23 cellular contexts compared by ENCODE assay signal in genomic region chr5:91245871-91246270, GRCh38.
A peak's percentile ranks its signal among the peaks of the same experiment; 100 is the strongest.
DNase-seq lines count a peak whose midpoint lies in the region; ATAC-seq and TF ChIP-seq lines count a peak whose summit lies in the region.
"Had no signal": no experiment of that assay in that cellular context is flagged by ENCODE, and none has a peak within 500 bp of the region (broad histone marks: within the 10 kb centered on the region; RNA-seq: fewer than 3 reads in every experiment).

No MANE protein-coding gene starts in this region.

- H4K20me1 ChIP-seq in OCI-LY7 (ENCODE audit: insufficient read depth, low read length), result no peaks in the 10 kb centered on the region

- H3K36me3 Mint-ChIP-seq in activated T-cell treated with anti-CD3 and anti-CD28 coated beads, Interleukin-2, amount 50 U/mL, for 72 hours (ENCODE audit: insufficient read depth in 2 of 2), result peaks cover 9 to 11% of the 10 kb centered on the region in 2 donors
- H3K36me3 Mint-ChIP-seq: CD14-positive monocyte; stimulated activated effector memory CD8-positive, alpha-beta T cell treated with anti-CD3 and anti-CD28 coated beads, Interleukin-12 subunit alpha, Interleukin-12 subunit beta, amount 100 ng/mL, for 72 hours had no signal

- ATAC-seq in activated T-cell treated with anti-CD3 and anti-CD28 coated beads, Interleukin-2, amount 50 U/mL, for 72 hours (replicated peaks in 1 of 2), result no peak
- ATAC-seq in GM21526 (IDR thresholded peaks at IDR 0.05; ENCODE audit: low FRiP score, unreplicated experiment) (no peak), HG03442 (IDR thresholded peaks at IDR 0.05; ENCODE audit: unreplicated experiment) (no peak)
- ATAC-seq: activated T-helper 17 cell treated with anti-CD3 and anti-CD28 coated beads, Interleukin-2, amount 50 U/mL, for 72 hours; GM23338; left colon; mucosa of descending colon; stimulated activated effector memory CD8-positive, alpha-beta T cell treated with anti-CD3 and anti-CD28 coated beads, Interleukin-12 subunit alpha, Interleukin-12 subunit beta, amount 100 ng/mL, for 72 hours had no signal

- no peak for DNase-seq in activated T-cell treated with anti-CD3 and anti-CD28 coated beads, Interleukin-2, amount 50 U/mL, for 72 hours
- DNase-seq in activated T-cell treated with anti-CD3 and anti-CD28 coated beads, Interleukin-2, amount 50 U/mL, for 48 hours, result no peak
- no peak for DNase-seq in OCI-LY7 (ENCODE audit: low spot score)
- peak; percentile 30 for DNase-seq in fibroblast of mammary gland (ENCODE audit: low read depth)
- no peak for DNase-seq in effector CD8-positive, alpha-beta T cell (lab: John Stamatoyannopoulos, UW)
- no peak for DNase-seq in iPS-NIHi11 (ENCODE audit: low spot score)
- DNase-seq: effector memory CD4-positive, alpha-beta T cell; KBM-7; left colon; mucosa of descending colon; NCI-H1105; NCI-H526; right cardiac atrium; SIG-M5; stimulated activated CD4-positive, alpha-beta T cell treated with anti-CD3 and anti-CD28 coated beads, Interleukin-15, amount 100 ng/mL, for 24 hours had no signal

- TF ChIP-seq CTCF in OCI-LY7 (conservative IDR thresholded peaks at IDR 0.05; ENCODE audit: low read length) (0 out of 2 replicates have a peak, but pooled peaks have one; percentile 20), fibroblast of mammary gland (conservative IDR thresholded peaks at IDR 0.05; ENCODE audit: control insufficient read depth, insufficient read depth, low read depth, low read length) (peak; percentile 21)

- H3K4me3 Mint-ChIP-seq in activated T-cell treated with anti-CD3 and anti-CD28 coated beads, Interleukin-2, amount 50 U/mL, for 72 hours, result no peak overlapping the region
- H3K4me3 Mint-ChIP-seq: activated T-helper 17 cell treated with anti-CD3 and anti-CD28 coated beads, Interleukin-2, amount 50 U/mL, for 72 hours; CD14-positive monocyte; GM23338; stimulated activated effector memory CD8-positive, alpha-beta T cell treated with anti-CD3 and anti-CD28 coated beads, Interleukin-12 subunit alpha, Interleukin-12 subunit beta, amount 100 ng/mL, for 72 hours had no signal

- H3K4me1 Mint-ChIP-seq in activated T-cell treated with anti-CD3 and anti-CD28 coated beads, Interleukin-2, amount 50 U/mL, for 72 hours (ENCODE audit: low read depth), result no peaks in the 10 kb centered on the region
- H3K4me1 Mint-ChIP-seq: activated T-helper 17 cell treated with anti-CD3 and anti-CD28 coated beads, Interleukin-2, amount 50 U/mL, for 72 hours; GM23338 had no signal

- peak overlapping the region; percentile 12 for H3K27ac Mint-ChIP-seq in activated T-cell treated with anti-CD3 and anti-CD28 coated beads, Interleukin-2, amount 50 U/mL, for 72 hours
- H3K27ac Mint-ChIP-seq: activated T-helper 17 cell treated with anti-CD3 and anti-CD28 coated beads, Interleukin-2, amount 50 U/mL, for 72 hours; CD14-positive monocyte; GM23338; stimulated activated effector memory CD8-positive, alpha-beta T cell treated with anti-CD3 and anti-CD28 coated beads, Interleukin-12 subunit alpha, Interleukin-12 subunit beta, amount 100 ng/mL, for 72 hours had no signal

- H3K9me3 Mint-ChIP-seq in activated T-cell treated with anti-CD3 and anti-CD28 coated beads, Interleukin-2, amount 50 U/mL, for 72 hours, result peaks cover 3 to 9% of the 10 kb centered on the region in 2 donors

- no peaks in the 10 kb centered on the region for H3K9me2 ChIP-seq in OCI-LY7 (ENCODE audit: insufficient read depth, low read length)

- BruUV-seq in OCI-LY7 (replicated peaks; lab: Mats Ljungman, UMichigan), result no TSS peak

- no peaks in the 10 kb centered on the region for H3K4me1 ChIP-seq in OCI-LY7 (ENCODE audit: insufficient read depth, low read length, poor library complexity, severe bottlenecking)

- H3K27me3 Mint-ChIP-seq in activated T-cell treated with anti-CD3 and anti-CD28 coated beads, Interleukin-2, amount 50 U/mL, for 72 hours (ENCODE audit: low read depth), result no peaks in the 10 kb centered on the region
- H3K27me3 Mint-ChIP-seq: activated T-helper 17 cell treated with anti-CD3 and anti-CD28 coated beads, Interleukin-2, amount 50 U/mL, for 72 hours had no signal

- H3K27ac ChIP-seq in OCI-LY7 (ENCODE audit: low read depth, low read length, poor library complexity, severe bottlenecking), result no peak overlapping the region
- H3K27ac ChIP-seq: cardiac muscle cell, neutrophil had no signal

- POLR2A ChIA-PET in OCI-LY7 (lab: Charles Lee), result interaction anchor here (1.2 kb wide), 1 partner anchor 135 kb away, joined by 6 read pairs; no protein-coding TSS in a partner anchor

- CTCF ChIA-PET in OCI-LY7 (lab: Charles Lee; ENCODE audit: unreplicated experiment), result interaction anchor here (1.2 kb wide), 1 partner anchor 26 kb away, joined by 3 read pairs; no protein-coding TSS in a partner anchor

- no peak overlapping the region for H2AFZ ChIP-seq in OCI-LY7 (ENCODE audit: low read length)

- no peaks in the 10 kb centered on the region for H3K36me3 ChIP-seq in OCI-LY7 (ENCODE audit: insufficient read depth, low read length)
- H3K36me3 ChIP-seq: cardiac muscle cell, neutrophil had no signal

- H3K4me3 ChIP-seq in OCI-LY7 (ENCODE audit: low read depth, low read length, poor library complexity, severe bottlenecking) (no peak overlapping the region), fibroblast of mammary gland (ENCODE audit: control insufficient read depth, low read depth, low read length) (no peak overlapping the region)
- H3K4me3 ChIP-seq: cardiac muscle cell, GM23338, mucosa of descending colon had no signal

- intact Hi-C loops in OCI-LY7 (cut with micrococcal nuclease; ENCODE audit: unreplicated experiment), result no loop called here

- H3K9me3 ChIP-seq in OCI-LY7 (ENCODE audit: low read length), result 0 out of 2 replicates have a peak, but pooled peaks cover 6% of the 10 kb centered on the region
- H3K9me3 ChIP-seq: mucosa of descending colon, neutrophil had no signal

- H3K4me2 ChIP-seq in OCI-LY7 (ENCODE audit: low read length), result no peak overlapping the region
- H3K4me2 ChIP-seq: GM23338 had no signal

- H3K79me2 ChIP-seq in OCI-LY7 (ENCODE audit: insufficient read depth, low read depth, low read length), result no peaks in the 10 kb centered on the region
